15 cellular contexts compared by ENCODE assay signal in genomic region chr20:34968020-34968775, GRCh38. TPM values are rescaled to one million over a fixed set of nuclear protein-coding genes. Genes with fewer than 3 reads are reported as not detected.
"Had no signal": no experiment of that assay in that cellular context is flagged by ENCODE, and none has a peak within 500 bp of the region (broad histone marks: within the 10 kb centered on the region; RNA-seq: fewer than 3 reads in every experiment).

No MANE protein-coding gene starts in this region.

- DNase-seq: activated naive CD4-positive, alpha-beta T cell treated with anti-CD3 and anti-CD28 coated beads for 36 hours; activated T-cell treated with anti-CD3 and anti-CD28 coated beads for 4 hours; foreskin melanocyte; head of caudate nucleus; lower lobe of right lung; midbrain; pancreas; substantia nigra; SW 1271; transverse colon had no signal

- H2AFZ ChIP-seq: neural progenitor cell had no signal

- ATAC-seq: lower lobe of right lung; pancreas; stimulated activated memory B cell treated with anti-CD40 and anti-IgM and Interleukin-4, amounts not matched to agents 10 μg/mL and 1 μg/mL and 100 μg/mL, for 72 hours had no signal

- H3K27ac ChIP-seq: ascending aorta, breast epithelium, lower lobe of right lung, neural progenitor cell, pancreas, transverse colon had no signal

- H3K9me3 ChIP-seq: ascending aorta, breast epithelium, lower lobe of right lung, pancreas, transverse colon had no signal

- H3K4me2 ChIP-seq: neural progenitor cell had no signal

- H3K27me3 ChIP-seq: ascending aorta, breast epithelium, neural progenitor cell, pancreas, transverse colon had no signal

- H3K9ac ChIP-seq: neural progenitor cell had no signal

- H3K36me3 ChIP-seq: ascending aorta, breast epithelium, lower lobe of right lung, neural progenitor cell, pancreas, transverse colon had no signal

- H3K4me1 ChIP-seq: ascending aorta, breast epithelium, lower lobe of right lung, pancreas, transverse colon had no signal

- H3K4me3 ChIP-seq: ascending aorta, breast epithelium, lower lobe of right lung, neural progenitor cell, pancreas, transverse colon had no signal

RNA-seq across cellular contexts. Expression of gene MYH7B, which starts 12.5 kb away (rescaled TPM):
- total RNA-seq: endothelial cell of umbilical vein had no signal
